In genomic region chr11:65121865-65122696, GRCh38 we compare ENCODE assay signal across 1 cellular context.
A peak's percentile ranks its signal among the peaks of the same experiment; 100 is the strongest.
TF ChIP-seq lines count a peak whose summit lies in the region.

FAU (minus strand) TSS chr11:65122134; CDS start chr11:65121813, 321 bp downstream.
MRPL49 (plus strand) TSS chr11:65122321; CDS start chr11:65122347, 26 bp downstream.

TF ChIP-seq in HepG2, 621 proteins besides CTCF, POLR2A, EP300 and RAD21 (continued from another document and continues in another):
- TF ChIP-seq PRDM10 (CRISPR knock-in tag; IDR thresholded peaks at IDR 0.05; ENCODE audit: low read depth) (peak; percentile 74; the same call in 1 of the 2 replicates), RXRA (CRISPR knock-in tag; IDR thresholded peaks at IDR 0.05) (peak; percentile 37; the same call in 1 of the 2 replicates), HOXA5 (CRISPR knock-in tag; IDR thresholded peaks at IDR 0.05) (0 out of 2 replicates have a peak, but pooled peaks have one; percentile 13), MTERF4 (CRISPR knock-in tag; IDR thresholded peaks at IDR 0.05) (no peak), ZNF841 (CRISPR knock-in tag; IDR thresholded peaks at IDR 0.05; ENCODE audit: borderline replicate concordance) (no peak), ZNF18 (CRISPR knock-in tag; IDR thresholded peaks at IDR 0.05; ENCODE audit: insufficient replicate concordance) (no peak), ATF2 (CRISPR knock-in tag; IDR thresholded peaks at IDR 0.05) (peak; percentile 68; the same call in 1 of the 2 replicates), SKIL (CRISPR knock-in tag; IDR thresholded peaks at IDR 0.05; ENCODE audit: borderline replicate concordance) (peak; percentile 47; the same call in 1 of the 2 replicates), ZNF30 (CRISPR knock-in tag; IDR thresholded peaks at IDR 0.05) (no peak), CHD4 (IDR thresholded peaks at IDR 0.05; ENCODE audit: borderline replicate concordance, low read length) (no peak), LRRFIP1 (CRISPR knock-in tag; conservative IDR thresholded peaks at IDR 0.05) (no peak), ISL2 (CRISPR knock-in tag; IDR thresholded peaks at IDR 0.05) (peak; percentile 35; the same call in 1 of the 2 replicates), ZFY (CRISPR knock-in tag; IDR thresholded peaks at IDR 0.05) (peak; percentile 94; the same call in 1 of the 2 replicates), RCOR2 (CRISPR knock-in tag; IDR thresholded peaks at IDR 0.05) (no peak), IKZF4 (CRISPR knock-in tag; IDR thresholded peaks at IDR 0.05; ENCODE audit: borderline replicate concordance, low read depth, not compliant biosample characterization) (peak; percentile 71), PITX1 (CRISPR knock-in tag; IDR thresholded peaks at IDR 0.05) (no peak; the same call in none of the 2 replicates), PTBP1 (IDR thresholded peaks at IDR 0.05; ENCODE audit: low read depth, low read length, poor library complexity, severe bottlenecking) (no peak), BCL3 (CRISPR knock-in tag; IDR thresholded peaks at IDR 0.05) (no peak), ZNF383 (CRISPR knock-in tag; IDR thresholded peaks at IDR 0.05; ENCODE audit: borderline replicate concordance) (no peak), ZSCAN12 (CRISPR knock-in tag; IDR thresholded peaks at IDR 0.05) (0 out of 2 replicates have a peak, but pooled peaks have one; percentile 26), TFDP2 (CRISPR knock-in tag; IDR thresholded peaks at IDR 0.05) (peak; percentile 76), NR2F1 (CRISPR knock-in tag; IDR thresholded peaks at IDR 0.05) (no peak), SMAD1 (CRISPR knock-in tag; IDR thresholded peaks at IDR 0.05; ENCODE audit: borderline replicate concordance, low read depth) (peak; percentile 87; the same call in 1 of the 2 replicates), SMYD3 (CRISPR knock-in tag; IDR thresholded peaks at IDR 0.05) (no peak), TGIF2 (CRISPR knock-in tag; IDR thresholded peaks at IDR 0.05) (peak; percentile 96), ZBTB2 (CRISPR knock-in tag; IDR thresholded peaks at IDR 0.05; ENCODE audit: low read depth) (peak; percentile 83), ZNF740 (CRISPR knock-in tag; IDR thresholded peaks at IDR 0.05) (no peak), ZNF501 (CRISPR knock-in tag; IDR thresholded peaks at IDR 0.05) (peak; percentile 81), PCBP2 (optimal IDR thresholded peaks at IDR 0.05; ENCODE audit: low read depth, low read length, poor library complexity, severe bottlenecking) (no peak), NFKBIZ (CRISPR knock-in tag; IDR thresholded peaks at IDR 0.05) (peak; percentile 21; the same call in 1 of the 2 replicates), ZNF362 (CRISPR knock-in tag; IDR thresholded peaks at IDR 0.05; ENCODE audit: borderline replicate concordance) (0 out of 2 replicates have a peak, but pooled peaks have one; percentile 13), ATF7 (IDR thresholded peaks at IDR 0.05) (no peak), ATF7 (CRISPR knock-in tag; IDR thresholded peaks at IDR 0.05) (0 out of 2 replicates have a peak, but pooled peaks have one; percentile 20), HINFP (CRISPR knock-in tag; IDR thresholded peaks at IDR 0.05; ENCODE audit: low read depth) (peak; percentile 57), ZNF550 (CRISPR knock-in tag; IDR thresholded peaks at IDR 0.05; ENCODE audit: borderline replicate concordance) (0 out of 2 replicates have a peak, but pooled peaks have one; percentile 63), HOXA7 (CRISPR knock-in tag; IDR thresholded peaks at IDR 0.05) (no peak), ZNF580 (CRISPR knock-in tag; IDR thresholded peaks at IDR 0.05; ENCODE audit: borderline replicate concordance, low read depth) (peak; percentile 71; the same call in 1 of the 2 replicates)
